Comparison of ENCODE assay signal across 28 cellular contexts in genomic region chrX:130304587-130305368, GRCh38. TPM values are rescaled to one million over a fixed set of nuclear protein-coding genes. Genes with fewer than 3 reads are reported as not detected.
DNase-seq lines count a peak whose midpoint lies in the region; ATAC-seq and TF ChIP-seq lines count a peak whose summit lies in the region.
"Had no signal": no experiment of that assay in that cellular context is flagged by ENCODE, and none has a peak within 500 bp of the region (broad histone marks: within the 10 kb centered on the region; RNA-seq: fewer than 3 reads in every experiment).

No MANE protein-coding gene starts in this region.

- in situ Hi-C loops in G401 (cut with HindIII; ENCODE audit: low sequenced_read_pairs): no loop called here

- ATAC-seq in left ventricle myocardium superior (no peak), GM18519 (IDR thresholded peaks at IDR 0.05; ENCODE audit: low FRiP score, unreplicated experiment) (no peak), SK-N-SH treated with all-trans-retinoic acid at 6 μM for 48 hours (no peak)
- ATAC-seq: sciatic nerve; stimulated activated naive CD8-positive, alpha-beta T cell treated with anti-CD3 and anti-CD28 coated beads, Interleukin-15, amount 100 ng/mL, for 72 hours had no signal

- no peaks in the 10 kb centered on the region for H3K27me3 ChIP-seq in WERI-Rb-1 (ENCODE audit: insufficient read depth, low read depth, severe bottlenecking)
- H3K27me3 ChIP-seq: neutrophil, uterus had no signal

- TF ChIP-seq CTCF in WERI-Rb-1 (IDR thresholded peaks at IDR 0.05; ENCODE audit: low read depth, low read length): 0 out of 2 replicates have a peak, but pooled peaks have one; percentile 7

- DNase-seq in SIG-M5 treated with dmso at 0.1 percent for 504 hours (lab: John Stamatoyannopoulos, UW; ENCODE audit: unreplicated experiment) (peak; percentile 1), SIG-M5 (lab: John Stamatoyannopoulos, UW) (no peak), WERI-Rb-1 (no peak), iPS-NIHi7 (ENCODE audit: extremely low spot score) (peak; percentile 28), left ventricle myocardium superior (no peak), G401 (ENCODE audit: low spot score) (no peak)
- DNase-seq: activated gamma-delta T cell; activated naive CD8-positive, alpha-beta T cell treated with anti-CD3 and anti-CD28 coated beads, Interleukin-2, amount 10 ng/mL, durations not matched to agents 7 days and 5 days; activated T-cell treated with anti-CD3 and anti-CD28 coated beads, Interleukin-2, amount 50 U/mL, for 24 hours; AML-193; aorta; CD4-positive, alpha-beta T cell; HFFc6; islet precursor cell; left ventricle myocardium inferior; NCI-H1092; NCI-H1930; NCI-H526; stimulated activated CD4-positive, alpha-beta T cell treated with anti-CD3 and anti-CD28 coated beads, Interleukin-12 subunit alpha, Interleukin-12 subunit beta, amount 100 ng/mL, for 4 hours; stimulated activated CD4-positive, alpha-beta T cell treated with anti-CD3 and anti-CD28 coated beads, Interleukin-2, amount 100 ng/mL, for 48 hours; stimulated activated naive CD8-positive, alpha-beta T cell treated with anti-CD3 and anti-CD28 coated beads, Interleukin-15, amount 100 ng/mL, for 72 hours; uterus had no signal

- no peaks in the 10 kb centered on the region for H3K9me3 ChIP-seq in WERI-Rb-1 (ENCODE audit: severe bottlenecking)
- H3K9me3 ChIP-seq: left ventricle myocardium inferior, neutrophil, prostate gland, uterus had no signal

- intact Hi-C loops in left ventricle myocardium superior (cut with micrococcal nuclease): no loop called here

- no peak overlapping the region for H3K4me3 ChIP-seq in WERI-Rb-1 (ENCODE audit: low read depth, low read length)
- H3K4me3 ChIP-seq: left ventricle myocardium inferior, prostate gland, uterus had no signal

- no peak overlapping the region for H3K27ac ChIP-seq in WERI-Rb-1
- H3K27ac ChIP-seq: epithelial cell of prostate, left ventricle myocardium inferior, neutrophil, prostate gland, uterus had no signal

- no peaks in the 10 kb centered on the region for H3K36me3 ChIP-seq in WERI-Rb-1
- H3K36me3 ChIP-seq: left ventricle myocardium inferior, neutrophil, prostate gland, uterus had no signal

TF ChIP-seq in SK-N-SH treated with all-trans-retinoic acid at 6 μM for 48 hours, 23 proteins besides CTCF, POLR2A, EP300 and RAD21:
- TF ChIP-seq TSHZ2 (CRISPR knock-in tag; IDR thresholded peaks at IDR 0.05) (no peak), POU6F1 (CRISPR knock-in tag; IDR thresholded peaks at IDR 0.05; ENCODE audit: borderline replicate concordance, low read depth) (no peak), TOX (CRISPR knock-in tag; IDR thresholded peaks at IDR 0.05; ENCODE audit: borderline replicate concordance) (no peak), ZNF8 (CRISPR knock-in tag; IDR thresholded peaks at IDR 0.05) (no peak), CSRNP3 (CRISPR knock-in tag; IDR thresholded peaks at IDR 0.05) (no peak), OSR1 (CRISPR knock-in tag; IDR thresholded peaks at IDR 0.05) (no peak), ZFP3 (CRISPR knock-in tag; IDR thresholded peaks at IDR 0.05) (no peak), ZNF565 (CRISPR knock-in tag; conservative IDR thresholded peaks at IDR 0.05; ENCODE audit: low read depth) (no peak)
TF ChIP-seq in SK-N-SH treated with all-trans-retinoic acid at 6 μM for 48 hours: peak in this region for 0.

RNA-seq across cellular contexts. Expression of gene SLC25A14, which starts 34.9 kb away (rescaled TPM):
- 3.6 TPM for total RNA-seq in left ventricle myocardium superior
- total RNA-seq in G401 (2014; rRNA removed; shearing (Covaris generic)): 10.1 and 14.2 TPM in 2 replicates

RNA-seq across cellular contexts. Expression of gene ZNF280C, which starts 36.1 kb away (rescaled TPM):
- total RNA-seq in left ventricle myocardium superior: 1.4 TPM
- total RNA-seq in G401 (2014; rRNA removed; shearing (Covaris generic)): 7.6 and 8.8 TPM in 2 replicates

Comparison
In these comparisons a context has a peak if more than half of its experiments do, and no peak if none do; other contexts are left out.
1. DNase-seq: peak in SIG-M5 treated with dmso at 0.1 percent for 504 hours (single experiment) and iPS-NIHi7 (single experiment); none in SIG-M5 (single experiment), WERI-Rb-1 (single experiment), left ventricle myocardium superior (single experiment) and G401 (single experiment).